25 cellular contexts compared by ENCODE assay signal in genomic region chr11:61375709-61376108, GRCh38.
"Had no signal": no experiment of that assay in that cellular context is flagged by ENCODE, and none has a peak within 500 bp of the region (broad histone marks: within the 10 kb centered on the region; RNA-seq: fewer than 3 reads in every experiment).

No MANE protein-coding gene starts in this region.

- H3K9me3 ChIP-seq: body of pancreas, left lung, stomach, tibial artery had no signal

- H3K27ac ChIP-seq: body of pancreas, left lung, stomach, tibial artery had no signal

- H3K4me1 ChIP-seq: body of pancreas had no signal

- ATAC-seq: activated CD8-positive, alpha-beta T cell treated with anti-CD3 and anti-CD28 coated beads for 36 hours; activated naive CD4-positive, alpha-beta T cell treated with anti-CD3 and anti-CD28 coated beads, Interleukin-2, amount 50 U/mL, for 72 hours; body of pancreas; effector memory CD8-positive, alpha-beta T cell; left lung; stimulated activated naive B cell treated with anti-CD40 and anti-IgM and Interleukin-4, amounts not matched to agents 10 μg/mL and 1 μg/mL and 100 μg/mL, for 72 hours; T-helper 17 cell; WTC11 had no signal

- H3K4me2 ChIP-seq: smooth muscle cell had no signal

- H3K27me3 ChIP-seq: body of pancreas, left lung, stomach, tibial artery had no signal

- DNase-seq: activated CD4-positive, alpha-beta T cell treated with anti-CD3 and anti-CD28 coated beads for 1 hour; activated CD4-positive, alpha-beta T cell treated with anti-CD3 and anti-CD28 coated beads, Interleukin-2, amount 10 ng/mL, durations not matched to agents 7 days and 5 days; activated CD8-positive, alpha-beta T cell treated with anti-CD3 and anti-CD28 coated beads for 36 hours; activated naive CD4-positive, alpha-beta T cell; activated T-cell treated with anti-CD3 and anti-CD28 coated beads, Interleukin-2, amount 50 U/mL, for 48 hours; body of pancreas; cortex of kidney; effector memory CD8-positive, alpha-beta T cell; foreskin fibroblast; head of caudate nucleus; hypothalamus; left lung; retina; stimulated activated CD4-positive, alpha-beta T cell treated with anti-CD3 and anti-CD28 coated beads, Interleukin-1b, Interleukin-23, amount 100 ng/mL, for 48 hours; stimulated activated CD4-positive, alpha-beta T cell treated with anti-CD3 and anti-CD28 coated beads, Interleukin-4, amount 100 ng/mL, for 4 hours; stimulated activated CD8-positive, alpha-beta memory T cell treated with anti-CD3 and anti-CD28 coated beads, Interleukin-4, amount 100 ng/mL, for 48 hours; stimulated activated naive B cell treated with anti-CD40 and anti-IgM and Interleukin-4, amounts not matched to agents 10 μg/mL and 1 μg/mL and 100 μg/mL, for 72 hours; stomach; T-helper 17 cell; T1000; tibial artery had no signal

- H3K4me3 ChIP-seq: body of pancreas, left lung, lung, smooth muscle cell, stomach, tibial artery had no signal
